21 cellular contexts compared by ENCODE assay signal in genomic region chr3:95750097-95750496, GRCh38.
"Had no signal": no experiment of that assay in that cellular context is flagged by ENCODE, and none has a peak within 500 bp of the region (broad histone marks: within the 10 kb centered on the region; RNA-seq: fewer than 3 reads in every experiment).

No MANE protein-coding gene starts in this region.

- FAIRE-seq: endothelial cell of umbilical vein had no signal

- ATAC-seq: left colon; lower lobe of right lung; natural killer cell; sciatic nerve; stimulated activated effector memory CD8-positive, alpha-beta T cell treated with anti-CD3 and anti-CD28 coated beads, Interleukin-12 subunit alpha, Interleukin-12 subunit beta, amount 100 ng/mL, for 72 hours had no signal

- H3K4me3 ChIP-seq: cardiac muscle cell, esophagus squamous epithelium, lower lobe of right lung, smooth muscle cell, stomach had no signal

- H3K27ac ChIP-seq: cardiac muscle cell, esophagus squamous epithelium, lower lobe of right lung, neutrophil, parathyroid adenoma, stomach, WERI-Rb-1 had no signal

- H3K36me3 ChIP-seq: cardiac muscle cell, esophagus squamous epithelium, lower lobe of right lung, neutrophil, stomach, WERI-Rb-1 had no signal

- H3K4me1 ChIP-seq: esophagus squamous epithelium, lower lobe of right lung, parathyroid adenoma, stomach had no signal

- DNase-seq: activated CD4-positive, alpha-beta T cell treated with anti-CD3 and anti-CD28 coated beads for 1 hour; activated gamma-delta T cell; amniotic stem cell; effector CD8-positive, alpha-beta T cell; esophagus squamous epithelium; foreskin fibroblast; hippocampal formation; left colon; lower lobe of right lung; natural killer cell; stimulated activated CD4-positive, alpha-beta T cell treated with anti-CD3 and anti-CD28 coated beads, Interleukin-4, amount 100 ng/mL, for 1 hour; stomach; trophoblast cell; WERI-Rb-1 had no signal

- H3K27me3 ChIP-seq: cardiac muscle cell, esophagus squamous epithelium, neutrophil, stomach had no signal

- H3K9me3 ChIP-seq: lower lobe of right lung, neutrophil had no signal
